ENCODE assay signal across 2 cellular contexts in the genomic region with DNA sequence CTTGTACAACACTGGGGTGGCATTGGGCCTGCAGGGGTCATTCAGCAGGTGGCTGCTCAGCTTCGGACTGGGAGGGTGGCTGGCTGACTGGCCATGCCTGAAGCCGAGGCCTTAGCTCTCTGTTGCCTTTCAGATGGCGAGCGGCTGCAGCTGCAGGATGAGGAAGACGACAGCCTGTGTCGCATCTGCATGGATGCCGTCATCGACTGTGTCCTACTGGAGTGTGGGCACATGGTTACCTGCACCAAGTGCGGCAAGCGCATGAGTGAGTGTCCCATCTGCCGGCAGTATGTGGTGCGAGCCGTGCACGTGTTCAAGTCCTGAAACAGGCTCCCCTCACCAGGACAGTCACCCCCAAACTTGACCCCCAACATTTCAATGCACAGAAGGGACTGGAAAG.
TF ChIP-seq lines count a peak whose summit lies in the region.

No MANE protein-coding gene starts in this region.

TF ChIP-seq in HepG2, 621 proteins besides CTCF, POLR2A, EP300 and RAD21:
- TF ChIP-seq, protein P1, sequence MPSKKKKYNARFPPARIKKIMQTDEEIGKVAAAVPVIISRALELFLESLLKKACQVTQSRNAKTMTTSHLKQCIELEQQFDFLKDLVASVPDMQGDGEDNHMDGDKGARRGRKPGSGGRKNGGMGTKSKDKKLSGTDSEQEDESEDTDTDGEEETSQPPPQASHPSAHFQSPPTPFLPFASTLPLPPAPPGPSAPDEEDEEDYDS (CRISPR knock-in tag; IDR thresholded peaks at IDR 0.05) = no peak
- TF ChIP-seq KDM3A (CRISPR knock-in tag; IDR thresholded peaks at IDR 0.05; ENCODE audit: low read depth) (no peak), MXI1 (IDR thresholded peaks at IDR 0.05; ENCODE audit: borderline replicate concordance, low read depth, low read length) (no peak), NR2F1 (CRISPR knock-in tag; IDR thresholded peaks at IDR 0.05) (no peak), AGO2 (optimal IDR thresholded peaks at IDR 0.05; ENCODE audit: low read depth, low read length) (peak; percentile 57), SP5 (CRISPR knock-in tag; IDR thresholded peaks at IDR 0.05; ENCODE audit: borderline replicate concordance, low read depth) (no peak), ZNF20 (CRISPR knock-in tag; IDR thresholded peaks at IDR 0.05) (no peak)
- TF ChIP-seq, protein P2, sequence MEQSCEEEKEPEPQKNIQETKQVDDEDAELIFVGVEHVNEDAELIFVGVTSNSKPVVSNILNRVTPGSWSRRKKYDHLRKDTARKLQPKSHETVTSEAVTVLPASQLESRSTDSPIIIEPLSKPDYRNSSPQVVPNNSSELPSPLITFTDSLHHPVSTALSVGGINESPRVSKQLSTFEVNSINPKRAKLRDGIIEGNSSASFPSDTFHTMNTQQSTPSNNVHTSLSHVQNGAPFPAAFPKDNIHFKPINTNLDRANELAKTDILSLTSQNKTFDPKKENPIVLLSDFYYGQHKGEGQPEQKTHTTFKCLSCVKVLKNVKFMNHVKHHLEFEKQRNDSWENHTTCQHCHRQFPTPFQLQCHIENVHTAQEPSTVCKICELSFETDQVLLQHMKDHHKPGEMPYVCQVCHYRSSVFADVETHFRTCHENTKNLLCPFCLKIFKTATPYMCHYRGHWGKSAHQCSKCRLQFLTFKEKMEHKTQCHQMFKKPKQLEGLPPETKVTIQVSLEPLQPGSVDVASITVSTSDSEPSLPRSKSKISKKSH (CRISPR knock-in tag; IDR thresholded peaks at IDR 0.05; ENCODE audit: borderline replicate concordance) = no peak

TF ChIP-seq in GM12878, 131 proteins besides CTCF, POLR2A, EP300 and RAD21:
- TF ChIP-seq POLR2AphosphoS2 (IDR thresholded peaks at IDR 0.05; ENCODE audit: low read depth, low read length) = peak; percentile 57; the same call in 1 of the 2 replicates
- TF ChIP-seq, protein P3, sequence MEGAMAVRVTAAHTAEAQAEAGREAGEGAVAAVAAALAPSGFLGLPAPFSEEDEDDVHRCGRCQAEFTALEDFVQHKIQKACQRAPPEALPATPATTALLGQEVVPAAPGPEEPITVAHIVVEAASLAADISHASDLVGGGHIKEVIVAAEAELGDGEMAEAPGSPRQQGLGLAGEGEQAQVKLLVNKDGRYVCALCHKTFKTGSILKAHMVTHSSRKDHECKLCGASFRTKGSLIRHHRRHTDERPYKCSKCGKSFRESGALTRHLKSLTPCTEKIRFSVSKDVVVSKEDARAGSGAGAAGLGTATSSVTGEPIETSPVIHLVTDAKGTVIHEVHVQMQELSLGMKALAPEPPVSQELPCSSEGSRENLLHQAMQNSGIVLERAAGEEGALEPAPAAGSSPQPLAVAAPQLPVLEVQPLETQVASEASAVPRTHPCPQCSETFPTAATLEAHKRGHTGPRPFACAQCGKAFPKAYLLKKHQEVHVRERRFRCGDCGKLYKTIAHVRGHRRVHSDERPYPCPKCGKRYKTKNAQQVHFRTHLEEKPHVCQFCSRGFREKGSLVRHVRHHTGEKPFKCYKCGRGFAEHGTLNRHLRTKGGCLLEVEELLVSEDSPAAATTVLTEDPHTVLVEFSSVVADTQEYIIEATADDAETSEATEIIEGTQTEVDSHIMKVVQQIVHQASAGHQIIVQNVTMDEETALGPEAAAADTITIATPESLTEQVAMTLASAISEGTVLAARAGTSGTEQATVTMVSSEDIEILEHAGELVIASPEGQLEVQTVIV (IDR thresholded peaks at IDR 0.05; ENCODE audit: borderline replicate concordance, partially characterized antibody) = no peak
